ENCODE assay signal across 10 cellular contexts in genomic region chr3:138381950-138382715, GRCh38. TPM values are rescaled to one million over a fixed set of nuclear protein-coding genes. Genes with fewer than 3 reads are reported as not detected.
DNase-seq lines count a peak whose midpoint lies in the region; ATAC-seq and TF ChIP-seq lines count a peak whose summit lies in the region.
"Had no signal": no experiment of that assay in that cellular context is flagged by ENCODE, and none has a peak within 500 bp of the region (broad histone marks: within the 10 kb centered on the region; RNA-seq: fewer than 3 reads in every experiment).

No MANE protein-coding gene starts in this region.

- H3K27ac ChIP-seq in layer of hippocampus (ENCODE audit: low read depth, low read length): peak overlapping the region; percentile 92
- peak overlapping the region; percentile 57 for H3K27ac ChIP-seq in smooth muscle cell (ENCODE audit: low read depth)

- H3K4me1 ChIP-seq in smooth muscle cell (ENCODE audit: low read depth): peaks cover 9% of the 10 kb centered on the region

- peaks cover 4% of the 10 kb centered on the region for H4K20me1 ChIP-seq in smooth muscle cell (ENCODE audit: low read depth)

- no peak overlapping the region for H3K9ac ChIP-seq in smooth muscle cell (ENCODE audit: low read depth)

- no peaks in the 10 kb centered on the region for H3F3A ChIP-seq in smooth muscle cell (ENCODE audit: low read depth)

- TF ChIP-seq CTCF in choroid plexus epithelial cell (conservative IDR thresholded peaks at IDR 0.05; ENCODE audit: low read depth, low read length) (no peak), smooth muscle cell (IDR thresholded peaks at IDR 0.05; ENCODE audit: borderline replicate concordance, insufficient read depth, poor library complexity, severe bottlenecking) (no peak)

- H3K9me3 ChIP-seq in smooth muscle cell (replicated peaks; ENCODE audit: low read depth): no peaks in the 10 kb centered on the region

- H3K4me3 ChIP-seq in choroid plexus epithelial cell (ENCODE audit: low read depth, low read length): no peak overlapping the region
- no peak overlapping the region for H3K4me3 ChIP-seq in smooth muscle cell

- H2AFZ ChIP-seq in smooth muscle cell (ENCODE audit: low read depth): no peak overlapping the region

- WGBS in smooth muscle cell (ENCODE audit: low lambda C conversion rate): 79% methylated on average over 3 of the region's 3 CpGs

- DNase-seq in HPDE6-E6E7 (ENCODE audit: extremely low spot score): peak; percentile 53
- peak; percentile 71 for DNase-seq in choroid plexus epithelial cell (ENCODE audit: low read depth)
- DNase-seq in smooth muscle cell (lab: John Stamatoyannopoulos, UW; ENCODE audit: unreplicated experiment): no peak
- no peak for DNase-seq in OCI-M2 (lab: John Stamatoyannopoulos, UW; ENCODE audit: unreplicated experiment)
- DNase-seq: T-helper 9 cell had no signal

- ATAC-seq in GM19463 (IDR thresholded peaks at IDR 0.05; ENCODE audit: unreplicated experiment): no peak
- no peak for ATAC-seq in GM18873 (IDR thresholded peaks at IDR 0.05; ENCODE audit: low FRiP score, unreplicated experiment)
- ATAC-seq in GM18858 (IDR thresholded peaks at IDR 0.05; ENCODE audit: unreplicated experiment): no peak

- H3K36me3 ChIP-seq in smooth muscle cell (ENCODE audit: low read depth): no peaks in the 10 kb centered on the region

- peaks cover 10% of the 10 kb centered on the region for H3K79me2 ChIP-seq in smooth muscle cell (ENCODE audit: low read depth)

- H3K4me2 ChIP-seq in smooth muscle cell: no peak overlapping the region

- H3K27me3 ChIP-seq in layer of hippocampus (ENCODE audit: control insufficient read depth, insufficient read depth, low read length) (no peaks in the 10 kb centered on the region), smooth muscle cell (ENCODE audit: low read depth) (no peaks in the 10 kb centered on the region)

RNA-seq across cellular contexts. Expression of gene MRAS, which starts 33.8 kb away (rescaled TPM):
- 33.9 and 60.5 TPM in 2 replicates for total RNA-seq in smooth muscle cell
- polyA plus RNA-seq in smooth muscle cell: 43.0 and 44.9 TPM in 2 replicates

RNA-seq across cellular contexts. Expression of gene ESYT3, which starts 52.3 kb away (rescaled TPM):
- total RNA-seq in smooth muscle cell: 3.4 and 5.5 TPM in 2 replicates
- polyA plus RNA-seq in smooth muscle cell: 1.2 and 3.1 TPM in 2 replicates
- total RNA-seq: HT-29 had no signal

RNA-seq across cellular contexts. Expression of gene NME9, which starts 52.5 kb away (rescaled TPM):
- total RNA-seq in smooth muscle cell: not detected in 2 replicates
- 0.86 TPM in 1 of 2 replicates, not detected in the other for polyA plus RNA-seq in smooth muscle cell
- total RNA-seq: HT-29 had no signal

Comparison
In these comparisons a context has a peak if more than half of its experiments do, and no peak if none do; other contexts are left out.
1. DNase-seq: peak in HPDE6-E6E7 (single experiment) and choroid plexus epithelial cell (single experiment); none in smooth muscle cell (single experiment) and OCI-M2 (single experiment).